In the genomic region with DNA sequence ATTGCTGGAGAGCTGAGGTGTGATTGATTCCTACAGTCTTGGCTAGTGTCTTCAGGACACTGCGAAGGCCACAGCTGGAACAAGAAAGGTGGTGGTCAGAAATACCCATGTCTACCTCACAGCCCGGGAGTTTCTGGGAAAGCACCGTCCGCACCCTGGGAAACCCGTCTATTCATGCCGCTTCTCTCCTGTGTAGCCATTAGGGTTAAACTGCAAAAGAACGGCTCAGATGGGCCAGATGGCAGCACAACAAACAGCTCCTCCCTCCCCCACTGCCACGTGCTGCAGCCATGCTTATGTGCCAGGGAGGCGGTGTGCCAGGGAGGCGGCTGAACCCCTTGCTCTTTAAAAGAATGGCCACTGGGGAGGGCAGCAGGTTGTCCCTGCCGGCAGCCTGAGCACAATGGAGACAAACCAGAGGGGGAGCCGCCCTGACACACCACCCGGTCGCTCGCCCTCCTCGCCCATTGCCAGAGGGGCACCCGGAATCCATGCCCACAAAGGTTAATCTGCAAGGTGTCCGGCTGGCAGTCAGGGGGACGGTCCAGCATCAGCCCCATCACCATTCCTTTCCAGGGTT, we compare ENCODE assay signal across 9 cellular contexts.
DNase-seq lines count a peak whose midpoint lies in the region; ATAC-seq and TF ChIP-seq lines count a peak whose summit lies in the region.
"Had no signal": no experiment of that assay in that cellular context is flagged by ENCODE, and none has a peak within 500 bp of the region (broad histone marks: within the 10 kb centered on the region; RNA-seq: fewer than 3 reads in every experiment).

No MANE protein-coding gene starts in this region.

- H3K27ac ChIP-seq in left ventricle myocardium inferior (replicated peaks): peak overlapping the region; percentile 83
- H3K27ac ChIP-seq: cardiac muscle cell had no signal

- H3K4me3 Mint-ChIP-seq in activated naive CD8-positive, alpha-beta T cell treated with anti-CD3 and anti-CD28 coated beads for 36 hours: peak overlapping the region; percentile 62

- no peaks in the 10 kb centered on the region for H3K36me3 ChIP-seq in left ventricle myocardium inferior
- H3K36me3 ChIP-seq: cardiac muscle cell had no signal

- H3K4me3 ChIP-seq in left ventricle myocardium inferior: peak overlapping the region; percentile 72
- H3K4me3 ChIP-seq: cardiac muscle cell had no signal

- H3K27me3 Mint-ChIP-seq in activated naive CD8-positive, alpha-beta T cell treated with anti-CD3 and anti-CD28 coated beads for 36 hours: no peaks in the 10 kb centered on the region

- TF ChIP-seq CTCF in left ventricle myocardium inferior (IDR thresholded peaks at IDR 0.05; ENCODE audit: borderline replicate concordance): peak; percentile 23

- H3K36me3 Mint-ChIP-seq in activated naive CD8-positive, alpha-beta T cell treated with anti-CD3 and anti-CD28 coated beads for 36 hours: peaks cover 11% of the 10 kb centered on the region

- peak; percentile 71 for DNase-seq in activated CD8-positive, alpha-beta memory T cell treated with anti-CD3 and anti-CD28 coated beads for 24 hours
- DNase-seq in activated CD8-positive, alpha-beta memory T cell treated with anti-CD3 and anti-CD28 coated beads, Interleukin-2, amount 50 U/mL, for 48 hours: no peak
- DNase-seq in NCI-H2227 (lab: John Stamatoyannopoulos, UW; ENCODE audit: unreplicated experiment): peak; percentile 76
- DNase-seq in activated naive CD8-positive, alpha-beta T cell treated with anti-CD3 and anti-CD28 coated beads for 36 hours: no peak
- peak; percentile 76 for DNase-seq in left ventricle myocardium inferior
- peak; percentile 95 for DNase-seq in putamen (ENCODE audit: low spot score)

- H3K4me1 ChIP-seq in left ventricle myocardium inferior: peaks cover 88% of the 10 kb centered on the region

- intact Hi-C loops in left ventricle myocardium inferior (cut with micrococcal nuclease): no loop called here

- no peak for ATAC-seq in GM18511 (IDR thresholded peaks at IDR 0.05; ENCODE audit: unreplicated experiment)
- no peak for ATAC-seq in GM21367 (IDR thresholded peaks at IDR 0.05; ENCODE audit: unreplicated experiment)

- H3K27ac Mint-ChIP-seq in activated naive CD8-positive, alpha-beta T cell treated with anti-CD3 and anti-CD28 coated beads for 36 hours: peak overlapping the region; percentile 76

- peaks cover 83% of the 10 kb centered on the region for H3K4me1 Mint-ChIP-seq in activated naive CD8-positive, alpha-beta T cell treated with anti-CD3 and anti-CD28 coated beads for 36 hours

- H3K9me3 ChIP-seq in left ventricle myocardium inferior (replicated peaks): no peaks in the 10 kb centered on the region

- no peaks in the 10 kb centered on the region for H3K27me3 ChIP-seq in left ventricle myocardium inferior (ENCODE audit: low read depth)
- H3K27me3 ChIP-seq: cardiac muscle cell had no signal

- no peaks in the 10 kb centered on the region for H3K9me3 Mint-ChIP-seq in activated naive CD8-positive, alpha-beta T cell treated with anti-CD3 and anti-CD28 coated beads for 36 hours

Comparison
In these comparisons a context has a peak if more than half of its experiments do, and no peak if none do; other contexts are left out.
1. DNase-seq: peak in activated CD8-positive, alpha-beta memory T cell treated with anti-CD3 and anti-CD28 coated beads for 24 hours (single experiment), NCI-H2227 (single experiment), left ventricle myocardium inferior (single experiment) and putamen (single experiment); none in activated CD8-positive, alpha-beta memory T cell treated with anti-CD3 and anti-CD28 coated beads, Interleukin-2, amount 50 U/mL, for 48 hours (single experiment) and activated naive CD8-positive, alpha-beta T cell treated with anti-CD3 and anti-CD28 coated beads for 36 hours (single experiment).